ENCODE assay signal across 26 cellular contexts in the genomic region with DNA sequence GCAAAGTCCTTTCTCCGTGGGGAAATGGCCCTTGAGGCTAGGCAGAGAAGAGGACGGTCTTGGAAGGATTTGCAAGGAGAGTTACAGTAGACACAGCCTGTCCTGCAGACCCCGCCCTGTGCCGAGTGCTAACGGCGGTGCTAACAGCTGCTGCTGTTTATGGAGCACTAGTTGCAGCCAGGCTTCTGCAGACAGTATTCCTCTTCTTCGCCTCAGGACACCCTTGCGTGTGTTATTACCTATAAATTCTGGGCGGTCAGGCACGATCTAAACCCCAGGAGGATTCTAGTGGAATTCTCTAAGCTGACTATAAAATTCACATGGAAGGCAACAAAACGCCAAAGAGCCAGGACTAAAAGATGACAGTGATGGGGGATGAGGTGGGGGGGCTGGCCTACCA.
DNase-seq lines count a peak whose midpoint lies in the region; ATAC-seq and TF ChIP-seq lines count a peak whose summit lies in the region.
"Had no signal": no experiment of that assay in that cellular context is flagged by ENCODE, and none has a peak within 500 bp of the region (broad histone marks: within the 10 kb centered on the region; RNA-seq: fewer than 3 reads in every experiment).

No MANE protein-coding gene starts in this region.

- WGBS in IMR-90 (ENCODE audit: extremely low coverage in 2 of 2, insufficient read length in 1 of 2), 2 experiments: no CpG with 5 or more reads among the region's 11 CpGs
- 51% methylated on average over 11 of the region's 11 CpGs for WGBS in hepatocyte (ENCODE audit: low lambda C conversion rate, missing lambda C conversion rate)
- WGBS in lower leg skin, 2 donors: 62 to 72% methylated on average over 11 of the region's 11 CpGs

- peaks cover 16% of the 10 kb centered on the region for H3K79me2 ChIP-seq in hepatocyte

- H3K9me3 ChIP-seq in IMR-90 (ENCODE audit: control insufficient read depth, insufficient read depth, low read length) (no peaks in the 10 kb centered on the region), WERI-Rb-1 (ENCODE audit: severe bottlenecking) (no peaks in the 10 kb centered on the region), hepatocyte (ENCODE audit: low read depth) (no peaks in the 10 kb centered on the region), HAP-1 (no peaks in the 10 kb centered on the region)
- H3K9me3 ChIP-seq: ascending aorta, uterus had no signal

- peak overlapping the region; percentile 53; the same call in 1 of the 2 replicates for H3K23ac ChIP-seq in IMR-90 (ENCODE audit: low read depth, low read length)

- H3K4ac ChIP-seq in IMR-90 (ENCODE audit: low read depth, low read length): peak overlapping the region; percentile 15; the same call in 1 of the 2 replicates

- CTCF ChIA-PET in IMR-90 (lab: Yijun Ruan, JAX): no interaction called here

- H2BK5ac ChIP-seq in IMR-90 (ENCODE audit: low read depth, low read length, poor library complexity, severe bottlenecking): no peak overlapping the region

- peaks cover 41% of the 10 kb centered on the region for H3K9me1 ChIP-seq in IMR-90 (ENCODE audit: insufficient read depth, low read length)

- H4K20me1 ChIP-seq in IMR-90 (ENCODE audit: insufficient read depth, low read length) (peaks cover 85% of the 10 kb centered on the region), hepatocyte (ENCODE audit: insufficient read depth, poor library complexity, severe bottlenecking) (no peaks in the 10 kb centered on the region)

- no peak overlapping the region for H2BK20ac ChIP-seq in IMR-90 (ENCODE audit: low read depth, low read length)

- no peak overlapping the region for H3K56ac ChIP-seq in IMR-90 (ENCODE audit: extremely low read depth, insufficient read depth, low read length)

- DNase-seq in AG08395 (ENCODE audit: low spot score) (peak; percentile 51), IMR-90 (no peak), WERI-Rb-1 (peak; percentile 72), hepatocyte (ENCODE audit: low spot score) (peak; percentile 39), lower leg skin (ENCODE audit: low spot score in 2 of 2) (no peak), GM13977 (ENCODE audit: low spot score) (no peak), C1 segment of cervical spinal cord (lab: John Stamatoyannopoulos, UW) (no peak), HAP-1 (ENCODE audit: low spot score in 2 of 2) (no peak)
- DNase-seq: activated CD4-positive, CD25-positive, alpha-beta regulatory T cell treated with anti-CD3 and anti-CD28 coated beads, Interleukin-2, amount 50 U/mL, for 72 hours; activated naive CD4-positive, alpha-beta T cell treated with anti-CD3 and anti-CD28 coated beads, Interleukin-2, amount 50 U/mL, for 16 hours; activated T-cell treated with anti-CD3 and anti-CD28 coated beads, Interleukin-2, amount 50 U/mL, for 72 hours; effector memory CD8-positive, alpha-beta T cell; GF-D8; hippocampal formation; KG1; kidney; mesenchymal stem cell; MV-4-11; NCI-H2029; NCI-H526 treated with DMSO at 0.1 percent for 48 hours; small intestine; stimulated activated CD4-positive, alpha-beta T cell treated with anti-CD3 and anti-CD28 coated beads, Interleukin-4, amount 100 ng/mL, for 4 hours; T-helper 9 cell; uterus had no signal

- H4K8ac ChIP-seq in IMR-90 (ENCODE audit: low read depth in 2 of 2, low read length in 2 of 2): no peak overlapping the region

- H3K4me2 ChIP-seq in IMR-90 (ENCODE audit: low read depth, low read length): no peak overlapping the region
- H3K4me2 ChIP-seq in hepatocyte: no peak overlapping the region

- H3K36me3 ChIP-seq in IMR-90 (ENCODE audit: control insufficient read depth, insufficient read depth, low read length) (no peaks in the 10 kb centered on the region; the same call in 1 of the 2 replicates), WERI-Rb-1 (no peaks in the 10 kb centered on the region), hepatocyte (replicated peaks; ENCODE audit: insufficient read depth, low read depth) (no peaks in the 10 kb centered on the region), HAP-1 (replicated peaks) (no peaks in the 10 kb centered on the region)
- H3K36me3 ChIP-seq: ascending aorta, uterus had no signal

- TF ChIP-seq RAD21 in IMR-90 (IDR thresholded peaks at IDR 0.05; ENCODE audit: low read length): no peak

- BruUV-seq in IMR-90 (replicated peaks; lab: Mats Ljungman, UMichigan): no TSS peak

- H2BK120ac ChIP-seq in IMR-90 (ENCODE audit: low read depth, low read length): no peak overlapping the region

- H3K4me3 ChIP-seq in IMR-90 (ENCODE audit: insufficient read depth, low read depth, low read length): no peak overlapping the region
- H3K4me3 ChIP-seq in WERI-Rb-1 (ENCODE audit: low read depth, low read length): no peak overlapping the region
- H3K4me3 ChIP-seq in hepatocyte: no peak overlapping the region
- no peak overlapping the region for H3K4me3 ChIP-seq in lower leg skin (ENCODE audit: low read depth, poor library complexity, severe bottlenecking)
- H3K4me3 ChIP-seq in HAP-1: no peak overlapping the region
- H3K4me3 ChIP-seq: ascending aorta, uterus had no signal

- H3K9ac ChIP-seq in IMR-90 (ENCODE audit: low read depth, low read length): no peak overlapping the region

- H3K4me1 ChIP-seq in IMR-90 (ENCODE audit: control insufficient read depth, insufficient read depth, low read length) (peaks cover 20% of the 10 kb centered on the region), hepatocyte (ENCODE audit: insufficient read depth) (peaks cover 5% of the 10 kb centered on the region), HAP-1 (no peaks in the 10 kb centered on the region)

- H2AK9ac ChIP-seq in IMR-90 (replicated peaks; ENCODE audit: low read depth, low read length, poor library complexity): no peak overlapping the region

- TF ChIP-seq CTCF in IMR-90 (conservative IDR thresholded peaks at IDR 0.05; ENCODE audit: low read depth, low read length) (no peak), WERI-Rb-1 (IDR thresholded peaks at IDR 0.05; ENCODE audit: low read depth, low read length) (no peak), hepatocyte (IDR thresholded peaks at IDR 0.05; ENCODE audit: poor library complexity) (no peak), lower leg skin (IDR thresholded peaks at IDR 0.05) (no peak), GM13977 (IDR thresholded peaks at IDR 0.05; ENCODE audit: extremely low read depth, insufficient read depth, missing control alignments) (no peak)

- TF ChIP-seq POLR2A in IMR-90 (IDR thresholded peaks at IDR 0.05; ENCODE audit: low read depth, low read length) (no peak), lower leg skin (IDR thresholded peaks at IDR 0.05) (no peak)

- H3K18ac ChIP-seq in IMR-90 (ENCODE audit: low read depth, low read length): no peak overlapping the region

- intact Hi-C loops in IMR-90 (cut with micrococcal nuclease): no loop called here
- intact Hi-C loops in lower leg skin (cut with DNase I; ENCODE audit: low total_unique reads): no loop called here

- H3K27ac ChIP-seq in IMR-90 (ENCODE audit: insufficient read depth, low read length) (no peak overlapping the region), WERI-Rb-1 (no peak overlapping the region; the same call in 1 of the 2 replicates), hepatocyte (peak overlapping the region; percentile 32)
- H3K27ac ChIP-seq: uterus had no signal

- POLR2A ChIA-PET in IMR-90 (lab: Charles Lee; ENCODE audit: unreplicated experiment): no interaction called here

- H2AFZ ChIP-seq in IMR-90 (replicated peaks; ENCODE audit: low read length, poor library complexity) (no peak overlapping the region), hepatocyte (no peak overlapping the region)

- ATAC-seq in IMR-90 (ENCODE audit: low read depth): 0 out of 2 replicates have a peak, but pooled peaks have one; percentile 8
- ATAC-seq: activated T-cell treated with anti-CD3 and anti-CD28 coated beads, Interleukin-2, amount 50 U/mL, for 72 hours; effector memory CD8-positive, alpha-beta T cell; natural killer cell treated with Interleukin-12 subunit alpha and Interleukin-12 subunit beta and Interleukin-15 and Interleukin-18, amount 100 ng/mL, for 72 hours had no signal

- dilution Hi-C loops in IMR-90 (cut with HindIII; ENCODE audit: low sequenced_read_pairs, unreplicated experiment): no loop called here

- no peaks in the 10 kb centered on the region for H3K27me3 ChIP-seq in IMR-90 (ENCODE audit: control insufficient read depth, insufficient read depth, low read length)
- no peaks in the 10 kb centered on the region for H3K27me3 ChIP-seq in WERI-Rb-1 (ENCODE audit: insufficient read depth, low read depth, severe bottlenecking)
- H3K27me3 ChIP-seq in hepatocyte: peaks cover 5% of the 10 kb centered on the region
- no peaks in the 10 kb centered on the region for H3K27me3 ChIP-seq in HAP-1 (ENCODE audit: low read depth)
- H3K27me3 ChIP-seq: ascending aorta, uterus had no signal

- no peak overlapping the region for H2AK5ac ChIP-seq in IMR-90 (ENCODE audit: low read depth, low read length)

- H3K79me1 ChIP-seq in IMR-90 (ENCODE audit: low read depth in 1 of 2, low read length in 2 of 2): peaks cover 42 to 89% of the 10 kb centered on the region in 2 experiments

- no peaks in the 10 kb centered on the region for H3K9me2 ChIP-seq in hepatocyte (replicated peaks; ENCODE audit: insufficient read depth)

- no peak overlapping the region for H4K5ac ChIP-seq in IMR-90 (ENCODE audit: low read depth, low read length)

- 0 out of 2 replicates have a peak overlapping the region, but pooled peaks have one; percentile 10 for H3K14ac ChIP-seq in IMR-90 (replicated peaks; ENCODE audit: low read depth, low read length)

- H4K91ac ChIP-seq in IMR-90 (ENCODE audit: insufficient read depth, low read depth, low read length): no peak overlapping the region

- H2BK15ac ChIP-seq in IMR-90 (ENCODE audit: low read depth, low read length): no peak overlapping the region

- in situ Hi-C loops in IMR-90 (cut with MboI; ENCODE audit: low sequenced_read_pairs) (no loop called here), GM13977 (cut with MboI; ENCODE audit: low pct_unique_long_range_greater_than_20kb, low sequenced_read_pairs, unreplicated experiment) (no loop called here), HAP-1 (cut with MboI; ENCODE audit: low sequenced_read_pairs) (no loop called here)

TF ChIP-seq in IMR-90, 13 proteins besides CTCF, POLR2A, EP300 and RAD21:
- no peak for TF ChIP-seq CEBPB (IDR thresholded peaks at IDR 0.05; ENCODE audit: low read depth, low read length)
- no peak for TF ChIP-seq BHLHE40 (IDR thresholded peaks at IDR 0.05; ENCODE audit: low read depth, low read length)

Comparison
In these comparisons a context has a peak if more than half of its experiments do, and no peak if none do; other contexts are left out.
1. DNase-seq: peak in AG08395 (single experiment), WERI-Rb-1 (single experiment) and hepatocyte (single experiment); none in IMR-90 (single experiment), lower leg skin (0 of 2), GM13977 (single experiment), C1 segment of cervical spinal cord (0 of 14) and HAP-1 (0 of 2).